9 cellular contexts compared by ENCODE assay signal in the genomic region with DNA sequence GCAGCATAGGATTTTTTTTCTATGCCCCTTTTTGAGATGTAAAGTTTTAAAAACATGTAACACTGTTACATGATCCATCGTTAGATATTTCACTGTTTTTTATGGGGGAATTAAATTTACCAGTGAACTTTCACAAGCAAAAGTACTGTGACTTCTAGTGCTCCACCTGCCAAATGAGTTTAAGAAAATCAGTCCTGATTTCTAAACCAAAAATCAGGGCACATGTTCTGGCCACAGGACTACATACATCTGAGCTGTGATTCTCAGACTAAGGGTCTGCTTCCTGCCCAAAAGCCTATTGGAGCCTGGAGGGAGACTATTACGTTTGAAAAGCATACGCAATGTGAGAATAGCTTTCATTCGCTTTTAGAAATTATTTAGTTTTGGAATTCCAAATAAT. TPM values are rescaled to one million over a fixed set of nuclear protein-coding genes. Genes with fewer than 3 reads are reported as not detected.
"Had no signal": no experiment of that assay in that cellular context is flagged by ENCODE, and none has a peak within 500 bp of the region (broad histone marks: within the 10 kb centered on the region; RNA-seq: fewer than 3 reads in every experiment).

No MANE protein-coding gene starts in this region.

- H3K9me3 ChIP-seq: lower lobe of right lung, neutrophil, tibial artery had no signal

- H3K36me3 ChIP-seq: lower lobe of right lung, neutrophil, tibial artery had no signal

- H3K4me3 ChIP-seq: lower lobe of right lung, skin epidermis, tibial artery had no signal

- H3K36me3 Mint-ChIP-seq: activated naive CD4-positive, alpha-beta T cell treated with anti-CD3 and anti-CD28 coated beads, Interleukin-2, amount 10 ng/mL, durations not matched to agents 7 days and 5 days; naive thymus-derived CD4-positive, alpha-beta T cell had no signal

- H3K9me3 Mint-ChIP-seq: activated naive CD4-positive, alpha-beta T cell treated with anti-CD3 and anti-CD28 coated beads, Interleukin-2, amount 10 ng/mL, durations not matched to agents 7 days and 5 days; central memory CD8-positive, alpha-beta T cell; immature natural killer cell; naive thymus-derived CD4-positive, alpha-beta T cell; T-cell had no signal

- H3K27ac ChIP-seq: lower lobe of right lung, neutrophil, tibial artery had no signal

- H3K27me3 Mint-ChIP-seq: central memory CD8-positive, alpha-beta T cell had no signal

- H3K27me3 ChIP-seq: neutrophil had no signal

- H3K4me3 Mint-ChIP-seq: central memory CD8-positive, alpha-beta T cell; immature natural killer cell; T-cell had no signal

- H3K27ac Mint-ChIP-seq: activated naive CD4-positive, alpha-beta T cell treated with anti-CD3 and anti-CD28 coated beads, Interleukin-2, amount 10 ng/mL, durations not matched to agents 7 days and 5 days; T-cell had no signal

RNA-seq across cellular contexts. Expression of a gene that starts 30.3 kb away (rescaled TPM):
- polyA plus RNA-seq: immature natural killer cell; naive thymus-derived CD4-positive, alpha-beta T cell had no signal
